In genomic region chr12:42091769-42092168, GRCh38 we compare ENCODE assay signal across 1 cellular context.
TF ChIP-seq lines count a peak whose summit lies in the region.

No MANE protein-coding gene starts in this region.

TF ChIP-seq in SK-N-SH, 30 proteins besides CTCF, POLR2A, EP300 and RAD21 (continued from another document):
- TF ChIP-seq TAF1 (IDR thresholded peaks at IDR 0.05; ENCODE audit: borderline replicate concordance, low read depth, low read length) = no peak
- TF ChIP-seq SIN3A (IDR thresholded peaks at IDR 0.05; ENCODE audit: borderline replicate concordance, low read depth, low read length) = no peak
- no peak for TF ChIP-seq FOXM1 (IDR thresholded peaks at IDR 0.05; ENCODE audit: low read depth)
- no peak for TF ChIP-seq FOXJ3 (CRISPR knock-in tag; IDR thresholded peaks at IDR 0.05)
- no peak for TF ChIP-seq GABPA (IDR thresholded peaks at IDR 0.05; ENCODE audit: low read depth)
- TF ChIP-seq USF1 (IDR thresholded peaks at IDR 0.05; ENCODE audit: borderline replicate concordance, low read depth) = no peak
- TF ChIP-seq FOSL2 (IDR thresholded peaks at IDR 0.05; ENCODE audit: borderline replicate concordance, low read depth) = no peak
- TF ChIP-seq TEAD4 (IDR thresholded peaks at IDR 0.05; ENCODE audit: borderline replicate concordance, insufficient read depth) = no peak
